1 cellular context compared by ENCODE assay signal in the genomic region with DNA sequence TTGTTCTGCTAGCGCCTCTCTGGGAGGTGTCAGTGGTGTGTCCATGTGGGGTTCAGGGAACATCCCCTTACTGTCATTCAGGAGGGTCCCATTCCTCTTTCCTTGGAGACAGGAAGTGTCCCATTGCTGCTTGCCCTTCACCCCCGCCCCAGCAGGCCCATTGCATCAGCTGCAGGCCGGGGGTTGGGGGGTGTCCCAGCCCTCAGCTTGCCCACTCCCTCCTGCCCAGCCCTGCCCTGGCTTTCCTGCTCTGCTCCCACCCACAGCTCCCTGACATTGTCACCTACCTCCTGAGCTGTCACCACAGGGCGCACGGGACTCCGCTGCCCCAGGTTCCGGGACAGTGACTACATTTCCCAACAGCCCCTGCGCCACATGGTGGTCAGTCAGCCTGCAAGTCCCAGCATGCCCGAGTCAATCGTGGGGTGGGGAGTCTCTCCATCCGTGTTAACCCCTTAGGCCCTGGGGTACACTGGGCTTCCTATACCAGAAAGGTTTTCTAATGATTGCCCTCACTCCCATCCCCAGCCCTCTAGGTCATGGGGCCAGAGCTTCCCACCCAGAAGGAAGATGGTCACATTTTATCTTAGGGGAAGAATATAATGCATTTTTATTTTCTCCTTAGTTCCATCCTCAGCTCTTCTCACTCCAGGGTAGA.
TF ChIP-seq lines count a peak whose summit lies in the region.

A gene (minus strand): TSS at position 351 of the 658 bp plus-strand sequence. CDS start 745 bp downstream, outside the sequence.

TF ChIP-seq in HCT116, 20 proteins besides CTCF, POLR2A, EP300 and RAD21 (continued from another document):
- TF ChIP-seq, protein P1, sequence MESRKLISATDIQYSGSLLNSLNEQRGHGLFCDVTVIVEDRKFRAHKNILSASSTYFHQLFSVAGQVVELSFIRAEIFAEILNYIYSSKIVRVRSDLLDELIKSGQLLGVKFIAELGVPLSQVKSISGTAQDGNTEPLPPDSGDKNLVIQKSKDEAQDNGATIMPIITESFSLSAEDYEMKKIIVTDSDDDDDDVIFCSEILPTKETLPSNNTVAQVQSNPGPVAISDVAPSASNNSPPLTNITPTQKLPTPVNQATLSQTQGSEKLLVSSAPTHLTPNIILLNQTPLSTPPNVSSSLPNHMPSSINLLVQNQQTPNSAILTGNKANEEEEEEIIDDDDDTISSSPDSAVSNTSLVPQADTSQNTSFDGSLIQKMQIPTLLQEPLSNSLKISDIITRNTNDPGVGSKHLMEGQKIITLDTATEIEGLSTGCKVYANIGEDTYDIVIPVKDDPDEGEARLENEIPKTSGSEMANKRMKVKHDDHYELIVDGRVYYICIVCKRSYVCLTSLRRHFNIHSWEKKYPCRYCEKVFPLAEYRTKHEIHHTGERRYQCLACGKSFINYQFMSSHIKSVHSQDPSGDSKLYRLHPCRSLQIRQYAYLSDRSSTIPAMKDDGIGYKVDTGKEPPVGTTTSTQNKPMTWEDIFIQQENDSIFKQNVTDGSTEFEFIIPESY (IDR thresholded peaks at IDR 0.05; ENCODE audit: extremely low read depth, insufficient replicate concordance, low read length) = no peak
- peak; percentile 80 for TF ChIP-seq YY1 (IDR thresholded peaks at IDR 0.05; ENCODE audit: extremely low read depth, insufficient replicate concordance, low read depth, low read length)
- TF ChIP-seq ELF1 (IDR thresholded peaks at IDR 0.05; ENCODE audit: borderline replicate concordance, low read depth) = no peak; the same call in 1 of the 2 replicates
- TF ChIP-seq FOSL1 (IDR thresholded peaks at IDR 0.05; ENCODE audit: low read depth) = no peak
- peak; percentile 80 for TF ChIP-seq SP1 (IDR thresholded peaks at IDR 0.05; ENCODE audit: low read depth)
- TF ChIP-seq SRF (IDR thresholded peaks at IDR 0.05; ENCODE audit: low read depth) = no peak
- TF ChIP-seq POLR2AphosphoS5 (IDR thresholded peaks at IDR 0.05; ENCODE audit: low read depth, low read length) = peak; percentile 45; the same call in 1 of the 2 replicates
- TF ChIP-seq, protein P2, sequence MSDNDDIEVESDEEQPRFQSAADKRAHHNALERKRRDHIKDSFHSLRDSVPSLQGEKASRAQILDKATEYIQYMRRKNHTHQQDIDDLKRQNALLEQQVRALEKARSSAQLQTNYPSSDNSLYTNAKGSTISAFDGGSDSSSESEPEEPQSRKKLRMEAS (IDR thresholded peaks at IDR 0.05) = peak; percentile 89
